ENCODE assay signal across 19 cellular contexts in the genomic region with DNA sequence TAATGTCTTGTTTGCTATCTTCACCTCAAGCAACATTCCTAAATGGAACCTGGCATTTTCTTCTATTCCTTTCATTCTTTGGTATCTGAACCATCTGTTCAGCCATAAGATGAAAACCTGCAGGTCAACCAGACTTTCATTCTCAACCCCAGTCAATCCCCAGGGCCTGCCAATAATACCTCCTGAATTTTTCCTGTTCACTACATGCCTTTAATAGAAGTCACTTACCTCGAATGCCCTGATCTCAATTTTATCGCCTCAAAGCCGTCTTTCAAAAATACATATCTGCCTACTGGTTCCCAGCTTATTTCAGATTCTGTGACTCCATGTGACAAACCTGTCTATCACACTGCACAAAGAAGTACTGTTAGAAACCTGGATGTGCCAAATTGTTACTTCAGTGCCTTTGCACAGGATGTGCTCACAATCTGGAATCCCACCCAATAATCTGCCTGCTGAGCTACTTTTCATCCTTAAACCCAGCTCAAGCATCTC. TPM values are rescaled to one million over a fixed set of nuclear protein-coding genes. Genes with fewer than 3 reads are reported as not detected.
DNase-seq lines count a peak whose midpoint lies in the region; ATAC-seq and TF ChIP-seq lines count a peak whose summit lies in the region.
"Had no signal": no experiment of that assay in that cellular context is flagged by ENCODE, and none has a peak within 500 bp of the region (broad histone marks: within the 10 kb centered on the region; RNA-seq: fewer than 3 reads in every experiment).

No MANE protein-coding gene starts in this region.

- H3K36me3 ChIP-seq in OCI-LY3 (replicated peaks; ENCODE audit: low read depth, low read length): peaks cover 42% of the 10 kb centered on the region
- H3K36me3 ChIP-seq: gastrocnemius medialis had no signal

- no peak overlapping the region for H2AFZ ChIP-seq in OCI-LY3 (ENCODE audit: low read depth, low read length)
- H2AFZ ChIP-seq: GM23248 had no signal

- no peak overlapping the region for H3K4me3 Mint-ChIP-seq in activated CD8-positive, alpha-beta memory T cell treated with anti-CD3 and anti-CD28 coated beads, Interleukin-2, amount 10 ng/mL, durations not matched to agents 7 days and 5 days
- H3K4me3 Mint-ChIP-seq in stimulated activated effector memory CD8-positive, alpha-beta T cell treated with anti-CD3 and anti-CD28 coated beads, Interleukin-12 subunit alpha, Interleukin-12 subunit beta, amount 100 ng/mL, for 72 hours: peak overlapping the region; percentile 15
- H3K4me3 Mint-ChIP-seq in T-helper 2 cell treated with Interferon-gamma antibody and Interleukin-4, amounts not matched to agents 5 μg/mL and 100 μg/mL, for 36 hours: no peak overlapping the region

- in situ Hi-C loops in G401 (cut with HindIII; ENCODE audit: low sequenced_read_pairs): no loop called here

- H3K36me3 Mint-ChIP-seq in activated CD8-positive, alpha-beta memory T cell treated with anti-CD3 and anti-CD28 coated beads, Interleukin-2, amount 10 ng/mL, durations not matched to agents 7 days and 5 days: peaks cover 34% of the 10 kb centered on the region
- peaks cover 19% of the 10 kb centered on the region for H3K36me3 Mint-ChIP-seq in stimulated activated effector memory CD8-positive, alpha-beta T cell treated with anti-CD3 and anti-CD28 coated beads, Interleukin-12 subunit alpha, Interleukin-12 subunit beta, amount 100 ng/mL, for 72 hours
- peaks cover 25% of the 10 kb centered on the region for H3K36me3 Mint-ChIP-seq in T-helper 2 cell treated with Interferon-gamma antibody and Interleukin-4, amounts not matched to agents 5 μg/mL and 100 μg/mL, for 36 hours (ENCODE audit: low read depth)

- CTCF ChIA-PET in activated CD8-positive, alpha-beta memory T cell treated with anti-CD3 and anti-CD28 coated beads, Interleukin-2, amount 10 ng/mL, durations not matched to agents 7 days and 5 days (lab: Charles Lee): interaction anchor here (0.9 to 5.9 kb wide), 6 partner anchors 9 to 175 kb away, joined by 3 to 44 read pairs (median 6); partner anchors contain the start of gene ST3GAL5

- peak overlapping the region; percentile 22 for H3K27ac Mint-ChIP-seq in activated CD8-positive, alpha-beta memory T cell treated with anti-CD3 and anti-CD28 coated beads, Interleukin-2, amount 10 ng/mL, durations not matched to agents 7 days and 5 days
- H3K27ac Mint-ChIP-seq in stimulated activated effector memory CD8-positive, alpha-beta T cell treated with anti-CD3 and anti-CD28 coated beads, Interleukin-12 subunit alpha, Interleukin-12 subunit beta, amount 100 ng/mL, for 72 hours: peak overlapping the region; percentile 65
- H3K27ac Mint-ChIP-seq in T-helper 2 cell treated with Interferon-gamma antibody and Interleukin-4, amounts not matched to agents 5 μg/mL and 100 μg/mL, for 36 hours: no peak overlapping the region

- TF ChIP-seq CTCF in OCI-LY3 (IDR thresholded peaks at IDR 0.05; ENCODE audit: low read depth, low read length) (no peak), fibroblast of villous mesenchyme (IDR thresholded peaks at IDR 0.05; ENCODE audit: insufficient read depth, low read depth, low read length) (no peak)

- no peak for ATAC-seq in activated CD8-positive, alpha-beta memory T cell treated with anti-CD3 and anti-CD28 coated beads, Interleukin-2, amount 10 ng/mL, durations not matched to agents 7 days and 5 days
- ATAC-seq in stimulated activated effector memory CD8-positive, alpha-beta T cell treated with anti-CD3 and anti-CD28 coated beads, Interleukin-12 subunit alpha, Interleukin-12 subunit beta, amount 100 ng/mL, for 72 hours: no peak
- ATAC-seq in GM21825 (IDR thresholded peaks at IDR 0.05; ENCODE audit: unreplicated experiment): no peak
- ATAC-seq: gastrocnemius medialis had no signal

- peak overlapping the region; percentile 65 for H3K9ac ChIP-seq in OCI-LY3 (ENCODE audit: low read length)
- H3K9ac ChIP-seq: GM23248 had no signal

- H3K27ac ChIP-seq in OCI-LY3 (ENCODE audit: low read length): peak overlapping the region; percentile 94
- H3K27ac ChIP-seq: gastrocnemius medialis, GM23248, lower lobe of right lung, SJSA1, upper lobe of left lung had no signal

- H3K4me1 Mint-ChIP-seq in activated CD8-positive, alpha-beta memory T cell treated with anti-CD3 and anti-CD28 coated beads, Interleukin-2, amount 10 ng/mL, durations not matched to agents 7 days and 5 days: peaks cover 59% of the 10 kb centered on the region
- H3K4me1 Mint-ChIP-seq in stimulated activated effector memory CD8-positive, alpha-beta T cell treated with anti-CD3 and anti-CD28 coated beads, Interleukin-12 subunit alpha, Interleukin-12 subunit beta, amount 100 ng/mL, for 72 hours: peaks cover 51% of the 10 kb centered on the region
- H3K4me1 Mint-ChIP-seq in T-helper 2 cell treated with Interferon-gamma antibody and Interleukin-4, amounts not matched to agents 5 μg/mL and 100 μg/mL, for 36 hours (ENCODE audit: low read depth): peaks cover 43% of the 10 kb centered on the region

- no peaks in the 10 kb centered on the region for H3K27me3 ChIP-seq in OCI-LY3 (ENCODE audit: low read depth, low read length)
- H3K27me3 ChIP-seq: gastrocnemius medialis, SJSA1, upper lobe of left lung had no signal

- peak overlapping the region; percentile 74 for H3K4me2 ChIP-seq in OCI-LY3 (ENCODE audit: low read length)

- H3K4me1 ChIP-seq in OCI-LY3 (ENCODE audit: low read length): peaks cover 67% of the 10 kb centered on the region

- peaks cover 78% of the 10 kb centered on the region for H3K79me2 ChIP-seq in OCI-LY3 (ENCODE audit: low read length)

- H3K4me3 ChIP-seq in OCI-LY3 (ENCODE audit: low read length): peak overlapping the region; percentile 48
- no peak overlapping the region for H3K4me3 ChIP-seq in fibroblast of villous mesenchyme (ENCODE audit: low read depth, low read length)
- H3K4me3 ChIP-seq: gastrocnemius medialis, GM23248, lower lobe of right lung, SJSA1, upper lobe of left lung had no signal

- no peaks in the 10 kb centered on the region for H3K27me3 Mint-ChIP-seq in activated CD8-positive, alpha-beta memory T cell treated with anti-CD3 and anti-CD28 coated beads, Interleukin-2, amount 10 ng/mL, durations not matched to agents 7 days and 5 days
- H3K27me3 Mint-ChIP-seq in T-helper 2 cell treated with Interferon-gamma antibody and Interleukin-4, amounts not matched to agents 5 μg/mL and 100 μg/mL, for 36 hours (ENCODE audit: low read depth): no peaks in the 10 kb centered on the region

- H3K9me3 ChIP-seq in OCI-LY3 (ENCODE audit: insufficient read depth, low read length): no peaks in the 10 kb centered on the region
- H3K9me3 ChIP-seq: gastrocnemius medialis, lower lobe of right lung, SJSA1, upper lobe of left lung had no signal

- DNase-seq in activated CD8-positive, alpha-beta memory T cell treated with anti-CD3 and anti-CD28 coated beads, Interleukin-2, amount 10 ng/mL, durations not matched to agents 7 days and 5 days: no peak
- no peak for DNase-seq in activated CD8-positive, alpha-beta memory T cell treated with anti-CD3 and anti-CD28 coated beads for 24 hours
- DNase-seq in fibroblast of villous mesenchyme (ENCODE audit: low read depth): peak; percentile 14
- no peak for DNase-seq in stimulated activated effector memory CD8-positive, alpha-beta T cell treated with anti-CD3 and anti-CD28 coated beads, Interleukin-12 subunit alpha, Interleukin-12 subunit beta, amount 100 ng/mL, for 72 hours (ENCODE audit: low spot score in 2 of 2)
- no peak for DNase-seq in G401 (ENCODE audit: low spot score)
- no peak for DNase-seq in T-helper 2 cell treated with Interferon-gamma antibody and Interleukin-4, amounts not matched to agents 5 μg/mL and 100 μg/mL, for 36 hours (ENCODE audit: low spot score)
- DNase-seq: activated naive CD4-positive, alpha-beta T cell treated with anti-CD3 and anti-CD28 coated beads, Interleukin-2, amount 50 U/mL, for 16 hours; gastrocnemius medialis; GM23248; kidney glomerular epithelial cell; lower lobe of right lung; NCI-H2107; NCI-H446 treated with DMSO at 0.1 percent for 48 hours; NCI-H774; stimulated activated naive CD4-positive, alpha-beta T cell; upper lobe of left lung had no signal

- peaks cover 11% of the 10 kb centered on the region; the same call in 1 of the 2 replicates for H4K20me1 ChIP-seq in OCI-LY3 (ENCODE audit: insufficient read depth, low read length)

- no peaks in the 10 kb centered on the region for H3K9me3 Mint-ChIP-seq in activated CD8-positive, alpha-beta memory T cell treated with anti-CD3 and anti-CD28 coated beads, Interleukin-2, amount 10 ng/mL, durations not matched to agents 7 days and 5 days (ENCODE audit: low read depth)
- no peaks in the 10 kb centered on the region for H3K9me3 Mint-ChIP-seq in stimulated activated effector memory CD8-positive, alpha-beta T cell treated with anti-CD3 and anti-CD28 coated beads, Interleukin-12 subunit alpha, Interleukin-12 subunit beta, amount 100 ng/mL, for 72 hours
- H3K9me3 Mint-ChIP-seq in T-helper 2 cell treated with Interferon-gamma antibody and Interleukin-4, amounts not matched to agents 5 μg/mL and 100 μg/mL, for 36 hours: no peaks in the 10 kb centered on the region

RNA-seq across cellular contexts. Expression of gene ST3GAL5, which starts 22.6 kb away (rescaled TPM):
- total RNA-seq in activated CD8-positive, alpha-beta memory T cell treated with anti-CD3 and anti-CD28 coated beads, Interleukin-2, amount 10 ng/mL, durations not matched to agents 7 days and 5 days: 10 to 100 TPM; 73.9 to 74.0 TPM
- total RNA-seq in fibroblast of villous mesenchyme: 25.8 and 27.6 TPM in 2 replicates
- total RNA-seq in G401 (2014; rRNA removed; shearing (Covaris generic)): 99.2 and 118 TPM in 2 replicates
